In genomic region chr6:18613511-18613910, GRCh38 we compare ENCODE assay signal across 24 cellular contexts.
"Had no signal": no experiment of that assay in that cellular context is flagged by ENCODE, and none has a peak within 500 bp of the region (broad histone marks: within the 10 kb centered on the region; RNA-seq: fewer than 3 reads in every experiment).

No MANE protein-coding gene starts in this region.

- H3K27ac Mint-ChIP-seq: activated B cell treated with CpG ODN at 0.5 μM for 24 hours; activated CD4-positive, alpha-beta memory T cell treated with anti-CD3 and anti-CD28 coated beads, Interleukin-2, amount 10 ng/mL, durations not matched to agents 7 days and 5 days; activated naive CD4-positive, alpha-beta T cell treated with anti-CD3 and anti-CD28 coated beads for 36 hours; activated naive CD8-positive, alpha-beta T cell; activated T-helper 17 cell treated with anti-CD3 and anti-CD28 coated beads, Interleukin-2, amount 50 U/mL, for 72 hours; T-helper 1 cell treated with Interleukin-12 subunit alpha and Interleukin-12 subunit beta and Interleukin-4 antibody, amounts not matched to agents 30 μg/mL and 1 μg/mL, for 36 hours had no signal

- H3K9me3 Mint-ChIP-seq: activated CD4-positive, alpha-beta memory T cell treated with anti-CD3 and anti-CD28 coated beads, Interleukin-2, amount 10 ng/mL, durations not matched to agents 7 days and 5 days had no signal

- H3K9me3 ChIP-seq: SJSA1 had no signal

- DNase-seq: activated B cell treated with CpG ODN at 0.5 μM for 24 hours; activated CD4-positive, alpha-beta memory T cell treated with anti-CD3 and anti-CD28 coated beads, Interleukin-2, amount 10 ng/mL, durations not matched to agents 7 days and 5 days; activated CD4-positive, alpha-beta T cell treated with anti-CD3 and anti-CD28 coated beads for 1 hour; activated CD4-positive, alpha-beta T cell treated with anti-CD3 and anti-CD28 coated beads, Interleukin-2, amount 50 U/mL, for 1 hour; activated gamma-delta T cell; activated naive CD4-positive, alpha-beta T cell treated with anti-CD3 and anti-CD28 coated beads for 36 hours; activated T-cell treated with anti-CD3 and anti-CD28 coated beads for 4 hours; activated T-cell treated with anti-CD3 and anti-CD28 coated beads, Interleukin-2, amount 50 U/mL, for 48 hours; amygdala; brain microvascular endothelial cell; Karpas-422; MM.1S; NCI-H146; NCI-H187 treated with DMSO at 0.1 percent for 48 hours; NCI-H2081 treated with DMSO at 0.1 percent for 48 hours; NCI-H345; NCI-H510A; NCI-H526 treated with DMSO at 0.1 percent for 48 hours; SHP77 had no signal

- H3K4me1 ChIP-seq: SJSA1 had no signal

- H3K4me3 Mint-ChIP-seq: activated B cell treated with CpG ODN at 0.5 μM for 24 hours; activated CD4-positive, alpha-beta memory T cell treated with anti-CD3 and anti-CD28 coated beads, Interleukin-2, amount 10 ng/mL, durations not matched to agents 7 days and 5 days; activated naive CD4-positive, alpha-beta T cell treated with anti-CD3 and anti-CD28 coated beads for 36 hours; activated naive CD8-positive, alpha-beta T cell; activated T-helper 17 cell treated with anti-CD3 and anti-CD28 coated beads, Interleukin-2, amount 50 U/mL, for 72 hours; T-helper 1 cell treated with Interleukin-12 subunit alpha and Interleukin-12 subunit beta and Interleukin-4 antibody, amounts not matched to agents 30 μg/mL and 1 μg/mL, for 36 hours had no signal

- H3K36me3 Mint-ChIP-seq: activated naive CD8-positive, alpha-beta T cell had no signal

- H3K36me3 ChIP-seq: brain microvascular endothelial cell, cardiac muscle cell, SJSA1 had no signal

- H3K27ac ChIP-seq: brain microvascular endothelial cell, cardiac muscle cell, SJSA1 had no signal

- H3K4me3 ChIP-seq: cardiac muscle cell, SJSA1 had no signal

- H3K4me1 Mint-ChIP-seq: activated B cell treated with CpG ODN at 0.5 μM for 24 hours; activated CD4-positive, alpha-beta memory T cell treated with anti-CD3 and anti-CD28 coated beads, Interleukin-2, amount 10 ng/mL, durations not matched to agents 7 days and 5 days; activated T-helper 17 cell treated with anti-CD3 and anti-CD28 coated beads, Interleukin-2, amount 50 U/mL, for 72 hours had no signal

- H3K27me3 ChIP-seq: brain microvascular endothelial cell, cardiac muscle cell, SJSA1 had no signal
